9 cellular contexts compared by ENCODE assay signal in the genomic region with DNA sequence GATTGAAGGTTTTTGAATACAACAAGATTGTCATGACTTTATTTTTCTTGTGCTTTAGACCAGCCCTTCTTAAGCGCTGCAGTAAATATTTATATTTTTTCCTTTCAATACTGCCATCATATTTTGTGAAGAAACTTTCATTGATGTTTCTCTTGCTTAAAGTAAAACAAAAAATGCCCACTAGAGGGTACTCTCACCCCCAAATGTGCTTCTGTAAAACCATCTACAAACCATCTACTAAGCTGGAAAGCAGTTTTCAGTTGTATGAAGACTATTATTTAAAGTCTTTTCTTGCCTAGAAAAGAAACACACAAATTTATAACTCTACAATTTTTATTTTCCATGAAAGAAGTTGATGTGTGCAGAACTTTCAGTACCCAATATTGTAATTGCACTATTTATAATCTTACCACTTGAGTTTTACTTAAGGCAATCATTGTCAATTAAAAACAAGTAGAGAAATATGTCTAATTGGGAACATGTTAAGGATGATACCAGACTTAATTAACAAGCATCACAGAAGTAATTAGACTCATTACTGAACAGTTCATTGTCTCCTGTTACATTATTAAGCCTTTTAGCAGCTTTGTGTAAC. TPM values are rescaled to one million over a fixed set of nuclear protein-coding genes. Genes with fewer than 3 reads are reported as not detected.
A peak's percentile ranks its signal among the peaks of the same experiment; 100 is the strongest.
DNase-seq lines count a peak whose midpoint lies in the region; ATAC-seq and TF ChIP-seq lines count a peak whose summit lies in the region.
"Had no signal": no experiment of that assay in that cellular context is flagged by ENCODE, and none has a peak within 500 bp of the region (broad histone marks: within the 10 kb centered on the region; RNA-seq: fewer than 3 reads in every experiment).

No MANE protein-coding gene starts in this region.

- no peak overlapping the region for H3K9ac ChIP-seq in liver (ENCODE audit: low read depth in 1 of 2, low read length in 2 of 2)

- no peaks in the 10 kb centered on the region for H3K27me3 Mint-ChIP-seq in Caco-2 (ENCODE audit: insufficient read depth, unreplicated experiment)

- TF ChIP-seq CTCF in Caco-2 (IDR thresholded peaks at IDR 0.05; ENCODE audit: insufficient read depth in 1 of 2, low read depth in 1 of 2, low read length in 1 of 2, severe bottlenecking in 1 of 2, unreplicated experiment in 1 of 2) (peak; percentile 37 to 45), astrocyte of the cerebellum (IDR thresholded peaks at IDR 0.05; ENCODE audit: low read depth, low read length, missing control alignments) (peak; percentile 55), liver (IDR thresholded peaks at IDR 0.05; ENCODE audit: low read depth, low read length, missing input control) (peak; percentile 61)

- intact Hi-C loops in Caco-2 (cut with micrococcal nuclease; ENCODE audit: unreplicated experiment): loop anchor here (1.0 kb wide), 2 partner anchors 150 to 256 kb away; no protein-coding TSS in a partner anchor

- H3K36me3 Mint-ChIP-seq in Caco-2 (ENCODE audit: insufficient read depth, unreplicated experiment): peaks cover 34% of the 10 kb centered on the region

- 8% methylated on average over 1 of the region's 1 CpG for WGBS in liver

- DNase-seq in Caco-2 (peak in 1 of 2 experiments; percentile 25), NCI-H2029 (lab: John Stamatoyannopoulos, UW) (peak; percentile 45), astrocyte of the cerebellum (ENCODE audit: low read depth) (peak; percentile 55)
- DNase-seq in effector CD4-positive, alpha-beta T cell: no peak
- DNase-seq in activated effector memory CD4-positive, alpha-beta T cell treated with anti-CD3 and anti-CD28 coated beads, Interleukin-2, amount 50 U/mL, for 16 hours: no peak
- DNase-seq in effector memory CD4-positive, alpha-beta T cell: no peak

- no peaks in the 10 kb centered on the region for H3K4me1 ChIP-seq in Caco-2
- no peaks in the 10 kb centered on the region for H3K4me1 ChIP-seq in liver (ENCODE audit: control insufficient read depth in 4 of 4, insufficient read depth in 4 of 4, low read length in 3 of 4)
- no peaks in the 10 kb centered on the region for H3K4me1 ChIP-seq in effector memory CD4-positive, alpha-beta T cell (ENCODE audit: control insufficient read depth, insufficient read depth, low read length, poor library complexity, severe bottlenecking)

- in situ Hi-C loops in astrocyte of the cerebellum (cut with HindIII; ENCODE audit: low sequenced_read_pairs): no loop called here

- BruUV-seq in Caco-2 (replicated peaks; lab: Mats Ljungman, UMichigan): no TSS peak

- no peak overlapping the region for H3K27ac Mint-ChIP-seq in Caco-2 (ENCODE audit: unreplicated experiment)
- H3K27ac Mint-ChIP-seq: immature natural killer cell had no signal

- TF ChIP-seq RAD21 in liver (IDR thresholded peaks at IDR 0.05): peak; percentile 88 to 92

- H3K4me1 Mint-ChIP-seq in Caco-2 (ENCODE audit: low read depth, unreplicated experiment): peaks cover 10% of the 10 kb centered on the region

- peak; percentile 70 for ATAC-seq in GM21367 (IDR thresholded peaks at IDR 0.05; ENCODE audit: unreplicated experiment)

- H3K4me3 ChIP-seq in Caco-2 (ENCODE audit: low read depth, low read length) (no peak overlapping the region), astrocyte of the cerebellum (ENCODE audit: low read depth, low read length) (no peak overlapping the region), liver (ENCODE audit: low read depth in 1 of 3, low read length in 3 of 3) (no peak overlapping the region)
- no peak overlapping the region for H3K4me3 ChIP-seq in effector memory CD4-positive, alpha-beta T cell (ENCODE audit: insufficient read depth, low read depth, low read length, poor library complexity, severe bottlenecking)

- POLR2A ChIA-PET in Caco-2 (lab: Charles Lee): no interaction called here

- no peak overlapping the region for H3K27ac ChIP-seq in liver (ENCODE audit: low read depth in 1 of 2, low read length in 2 of 2)
- H3K27ac ChIP-seq in effector memory CD4-positive, alpha-beta T cell (ENCODE audit: insufficient read depth, low read length, poor library complexity, severe bottlenecking): no peak overlapping the region

- H3K4me3 Mint-ChIP-seq in Caco-2 (ENCODE audit: unreplicated experiment): no peak overlapping the region
- H3K4me3 Mint-ChIP-seq: immature natural killer cell had no signal

- no peaks in the 10 kb centered on the region for H3K36me3 ChIP-seq in Caco-2 (ENCODE audit: control insufficient read depth, insufficient read depth, low read length)
- H3K36me3 ChIP-seq in liver (ENCODE audit: control insufficient read depth in 4 of 4, insufficient read depth in 3 of 4, low read depth in 1 of 4, low read length in 3 of 4): peaks cover 1 to 26% (median 17%) of the 10 kb centered on the region in 4 donors
- H3K36me3 ChIP-seq in effector memory CD4-positive, alpha-beta T cell (ENCODE audit: control insufficient read depth, insufficient read depth, low read length): peaks cover 3% of the 10 kb centered on the region

- CTCF ChIA-PET in Caco-2 (lab: Charles Lee): interaction anchor here (0.6 to 1.7 kb wide), 5 partner anchors 18 to 256 kb away, joined by 3 to 14 read pairs (median 6); no protein-coding TSS in a partner anchor

- H3K9me3 ChIP-seq in Caco-2 (no peaks in the 10 kb centered on the region), liver (ENCODE audit: control insufficient read depth in 4 of 4, low read length in 3 of 4) (no peaks in the 10 kb centered on the region)
- no peaks in the 10 kb centered on the region for H3K9me3 ChIP-seq in effector memory CD4-positive, alpha-beta T cell (ENCODE audit: control insufficient read depth, low read length)

- no peaks in the 10 kb centered on the region for H3K9me3 Mint-ChIP-seq in Caco-2 (ENCODE audit: unreplicated experiment)

- no peaks in the 10 kb centered on the region for H3K27me3 ChIP-seq in Caco-2 (replicated peaks; ENCODE audit: control insufficient read depth, insufficient read depth, low read length)
- H3K27me3 ChIP-seq in liver (ENCODE audit: control insufficient read depth in 4 of 4, insufficient read depth in 4 of 4, low read length in 3 of 4): no peaks in the 10 kb centered on the region
- H3K27me3 ChIP-seq in effector memory CD4-positive, alpha-beta T cell (replicated peaks; ENCODE audit: control insufficient read depth, insufficient read depth, low read length, poor library complexity, severe bottlenecking): no peaks in the 10 kb centered on the region

TF ChIP-seq in liver, 16 proteins besides CTCF, POLR2A, EP300 and RAD21 (continues in another document):
- no peak for TF ChIP-seq FOXA1 (IDR thresholded peaks at IDR 0.05)
- no peak for TF ChIP-seq JUND (IDR thresholded peaks at IDR 0.05)
- no peak for TF ChIP-seq FOXA2 (IDR thresholded peaks at IDR 0.05)
- no peak for TF ChIP-seq TAF1 (conservative IDR thresholded peaks at IDR 0.05)
- no peak for TF ChIP-seq MAX (IDR thresholded peaks at IDR 0.05)
- no peak for TF ChIP-seq SP1 (IDR thresholded peaks at IDR 0.05)
- TF ChIP-seq RXRA (IDR thresholded peaks at IDR 0.05): no peak
- TF ChIP-seq ZBTB33 (IDR thresholded peaks at IDR 0.05): no peak
- TF ChIP-seq YY1 (IDR thresholded peaks at IDR 0.05): no peak
- TF ChIP-seq ATF3 (IDR thresholded peaks at IDR 0.05): no peak
- no peak for TF ChIP-seq GABPA (IDR thresholded peaks at IDR 0.05 in 1 of 2, conservative IDR thresholded peaks at IDR 0.05 in 1 of 2)
- no peak for TF ChIP-seq HNF4G (IDR thresholded peaks at IDR 0.05)

RNA-seq across cellular contexts. Expression of gene LEPR, which starts 10.7 kb away (rescaled TPM):
- total RNA-seq in Caco-2 (2022) (1.5 and 1.9 TPM in 2 replicates), liver (10 to 100 TPM; 45.6 to 99.8 TPM)
- 100 to 1,000 TPM in 1 of 2 donors, 10 to 100 TPM in 1; 42.0 to 103 TPM for polyA plus RNA-seq in liver

RNA-seq across cellular contexts. Expression of gene LEPROT, which starts 10.7 kb away (rescaled TPM):
- total RNA-seq in Caco-2 (2022) (32.9 and 37.6 TPM in 2 replicates), liver (10 to 100 TPM; 33.5 to 39.2 TPM)
- polyA plus RNA-seq in liver: 10 to 100 TPM; 23.6 to 43.4 TPM

Comparison
In these comparisons a context has a peak if more than half of its experiments do, and no peak if none do; other contexts are left out.
1. DNase-seq: peak in NCI-H2029 (single experiment) and astrocyte of the cerebellum (single experiment); none in effector CD4-positive, alpha-beta T cell (single experiment), activated effector memory CD4-positive, alpha-beta T cell treated with anti-CD3 and anti-CD28 coated beads, Interleukin-2, amount 50 U/mL, for 16 hours (single experiment) and effector memory CD4-positive, alpha-beta T cell (0 of 3).
2. RNA of gene LEPR, which starts 10.7 kb away (total RNA-seq): 45.6 to 99.8 TPM in liver; 1.5 to 1.9 TPM in Caco-2; every median in the first group is over 10 times any median in the second.
3. Peak in every context shown above with its lines, with median percentiles within 50 percentile points of each other: CTCF ChIP-seq.